In the genomic region with DNA sequence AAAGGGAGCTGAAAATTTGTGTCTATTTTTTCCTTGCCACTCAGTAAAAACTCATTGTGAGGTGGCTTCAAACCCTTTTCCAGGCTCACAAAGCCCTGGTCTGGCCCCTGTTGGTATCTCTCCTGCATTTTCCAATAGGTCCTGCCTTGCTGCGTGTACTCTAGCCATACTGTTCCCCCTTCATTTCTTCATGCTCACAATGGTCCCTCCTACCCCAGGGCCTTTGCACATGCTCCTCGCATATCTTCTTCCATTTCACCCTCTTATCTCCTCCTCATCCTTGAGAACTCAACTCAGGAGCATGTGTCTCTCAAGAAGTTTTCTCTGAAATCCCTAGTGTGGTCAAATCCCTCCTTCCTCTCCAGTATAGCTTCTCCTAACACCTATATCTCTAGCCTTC, we compare ENCODE assay signal across 27 cellular contexts.
DNase-seq lines count a peak whose midpoint lies in the region; ATAC-seq, FAIRE-seq and TF ChIP-seq lines count a peak whose summit lies in the region.
"Had no signal": no experiment of that assay in that cellular context is flagged by ENCODE, and none has a peak within 500 bp of the region (broad histone marks: within the 10 kb centered on the region; RNA-seq: fewer than 3 reads in every experiment).

No MANE protein-coding gene starts in this region.

- H3K9ac ChIP-seq in K562 (ENCODE audit: insufficient read depth in 1 of 2, low read depth in 2 of 2, low read length in 2 of 2) = no peak overlapping the region
- H3K9ac ChIP-seq: BLaER1 had no signal

- H3K27ac Mint-ChIP-seq in natural killer cell = no peak overlapping the region
- H3K27ac Mint-ChIP-seq: CD14-positive monocyte; CD4-positive, CD25-positive, alpha-beta regulatory T cell had no signal

- intact Hi-C loops in K562 (cut with micrococcal nuclease) = loop anchor here (5.0 kb wide), 1 partner anchor 53 kb away; no protein-coding TSS in a partner anchor
- intact Hi-C loops in natural killer cell (cut with micrococcal nuclease) = no loop called here
- intact Hi-C loops in stomach (cut with DNase I; ENCODE audit: low total_unique reads) = no loop called here

- H3K79me2 ChIP-seq in K562 (ENCODE audit: control insufficient read depth, insufficient read depth, low read length) = no peaks in the 10 kb centered on the region

- no peak overlapping the region for H2AFZ ChIP-seq in K562 (ENCODE audit: low read depth, low read length)

- 0% methylated on average over 2 of the region's 2 CpGs for WGBS in K562 (ENCODE audit: insufficient coverage, low coverage, missing lambda C conversion rate)
- WGBS in stomach, 5 donors = 85 to 96% (median 94%) methylated on average over 2 of the region's 2 CpGs

- H3K36me3 ChIP-seq in HEK293 (ENCODE audit: control insufficient read depth in 2 of 2, insufficient read depth in 1 of 2, low read length in 2 of 2) (no peaks in the 10 kb centered on the region), K562 (ENCODE audit: control insufficient read depth, insufficient read depth, low read length) (no peaks in the 10 kb centered on the region), stomach (no peaks in the 10 kb centered on the region)
- H3K36me3 ChIP-seq: BE2C, BLaER1 had no signal

- H4K20me1 ChIP-seq in K562 (replicated peaks; ENCODE audit: control insufficient read depth, insufficient read depth, low read length) = no peaks in the 10 kb centered on the region
- H4K20me1 ChIP-seq: BLaER1 had no signal

- H3K4me3 Mint-ChIP-seq in natural killer cell = peak overlapping the region; percentile 4
- H3K4me3 Mint-ChIP-seq: CD4-positive, CD25-positive, alpha-beta regulatory T cell had no signal

- peaks cover 0 to 3% of the 10 kb centered on the region in 2 donors for H3K9me3 Mint-ChIP-seq in natural killer cell
- H3K9me3 Mint-ChIP-seq: CD8-positive, alpha-beta memory T cell had no signal

- CTCF ChIA-PET in HEK293 (lab: Yijun Ruan, JAX) (no interaction called here), K562 (lab: Yijun Ruan, JAX; ENCODE audit: low intra/inter-chr PET ratio) (no interaction called here)

- H3K27ac ChIP-seq in HEK293 (ENCODE audit: extremely low read depth, low read depth, low read length) (no peak overlapping the region), K562 (ENCODE audit: extremely low read depth, low read depth, low read length) (no peak overlapping the region), stomach (no peak overlapping the region)
- H3K27ac ChIP-seq: BLaER1 had no signal

- peaks cover 36 to 43% of the 10 kb centered on the region in 2 donors for H3K4me1 Mint-ChIP-seq in natural killer cell

- H3K9me1 ChIP-seq in K562 (ENCODE audit: control insufficient read depth, insufficient read depth, low read length) = no peaks in the 10 kb centered on the region

- no peak for DNase-seq in K562 (ENCODE audit: extremely low read depth in 1 of 4, low spot score in 3 of 4)
- no peak for DNase-seq in natural killer cell
- no peak for DNase-seq in stomach
- no peak for DNase-seq in NCI-H1092 treated with DMSO at 0.1 percent for 48 hours (lab: John Stamatoyannopoulos, UW)
- DNase-seq: 8988T; ACHN; BE2C; C1 segment of cervical spinal cord; CD4-positive, alpha-beta memory T cell; CD4-positive, CD25-positive, alpha-beta regulatory T cell; CD8-positive, alpha-beta memory T cell; COR-L47; DMS 273 treated with DMSO at 0.1 percent for 48 hours; DMS153; DMS53; DMS79; DND-41; EL; GDM1 had no signal

- FAIRE-seq in K562 (lab: Jason Lieb, UNC) = no peak
- FAIRE-seq: A204.1, GM12878, GM12892, GM19239 had no signal

- H3K27me3 ChIP-seq in K562 (ENCODE audit: control insufficient read depth in 2 of 2, insufficient read depth in 2 of 2, low read length in 2 of 2) = peaks cover 0 to 11% of the 10 kb centered on the region in 2 experiments; a peak in 2 of 5 replicates
- no peaks in the 10 kb centered on the region for H3K27me3 ChIP-seq in stomach
- H3K27me3 ChIP-seq: BE2C, BLaER1 had no signal

- TF ChIP-seq POLR2A in K562 (conservative IDR thresholded peaks at IDR 0.05) = no peak
- TF ChIP-seq POLR2A in stomach (IDR thresholded peaks at IDR 0.05) = no peak
- no peak for TF ChIP-seq POLR2A in GM18505 (IDR thresholded peaks at IDR 0.05; ENCODE audit: borderline replicate concordance, extremely low read depth, insufficient read depth, insufficient read length)

- H3K4me3 ChIP-seq in HEK293 (ENCODE audit: low read depth, low read length) (no peak overlapping the region), K562 (no peak overlapping the region), stomach (no peak overlapping the region)
- H3K4me3 ChIP-seq: BLaER1, GM12878 had no signal

- no peaks in the 10 kb centered on the region for H3K36me3 Mint-ChIP-seq in natural killer cell
- H3K36me3 Mint-ChIP-seq: CD14-positive monocyte; CD4-positive, alpha-beta memory T cell; CD4-positive, CD25-positive, alpha-beta regulatory T cell; CD8-positive, alpha-beta memory T cell had no signal

- peaks cover 11 to 29% of the 10 kb centered on the region in 2 donors for H3K27me3 Mint-ChIP-seq in natural killer cell (ENCODE audit: low read depth in 2 of 2)

- no peak for TF ChIP-seq CTCF in HEK293 (tag by site-specific recombination; IDR thresholded peaks at IDR 0.05)
- TF ChIP-seq CTCF in K562 (IDR thresholded peaks at IDR 0.05 in 2 of 3, conservative IDR thresholded peaks at IDR 0.05 in 1 of 3; ENCODE audit: insufficient read depth in 2 of 3, low read depth in 1 of 3, low read length in 3 of 3) = no peak
- no peak for TF ChIP-seq CTCF in natural killer cell (IDR thresholded peaks at IDR 0.05)
- no peak for TF ChIP-seq CTCF in stomach (IDR thresholded peaks at IDR 0.05)

- TF ChIP-seq EP300 in K562 (IDR thresholded peaks at IDR 0.05; ENCODE audit: low read length) (no peak), stomach (IDR thresholded peaks at IDR 0.05) (no peak)

- in situ Hi-C loops in K562 (cut with MboI) = no loop called here

- H3K9me3 ChIP-seq in HEK293 (ENCODE audit: control insufficient read depth, insufficient read depth, low read depth, low read length) (no peaks in the 10 kb centered on the region), K562 (replicated peaks; ENCODE audit: control insufficient read depth, insufficient read depth, low read depth, low read length) (no peaks in the 10 kb centered on the region), stomach (no peaks in the 10 kb centered on the region)
- H3K9me3 ChIP-seq: BE2C, BLaER1 had no signal

- TF ChIP-seq RAD21 in K562 (CRISPR knock-in tag; conservative IDR thresholded peaks at IDR 0.05 in 1 of 2, IDR thresholded peaks at IDR 0.05 in 1 of 2) = no peak

- no peak overlapping the region for H3K4me2 ChIP-seq in K562 (ENCODE audit: insufficient read depth, low read length)
- H3K4me2 ChIP-seq: BLaER1 had no signal

- POLR2A ChIA-PET in HEK293 (lab: Yijun Ruan, JAX) (no interaction called here), K562 (lab: Yijun Ruan, JAX) (no interaction called here)

- H3K4me1 ChIP-seq in HEK293 (ENCODE audit: control insufficient read depth, insufficient read depth, low read length) (no peaks in the 10 kb centered on the region; the same call in 1 of the 2 replicates), K562 (replicated peaks in 1 of 2; ENCODE audit: control insufficient read depth in 2 of 2, insufficient read depth in 2 of 2, low read length in 2 of 2) (peaks cover 0 to 5% of the 10 kb centered on the region in 2 experiments; a peak in 2 of 5 replicates), stomach (no peaks in the 10 kb centered on the region)
- H3K4me1 ChIP-seq: BE2C had no signal

- ATAC-seq in K562 (no peak), natural killer cell (no peak), GM18505 (IDR thresholded peaks at IDR 0.05; ENCODE audit: unreplicated experiment) (no peak)
- ATAC-seq: GM12878 had no signal

- no TSS peak for BruUV-seq in K562 (replicated peaks; lab: Mats Ljungman, UMichigan)

TF ChIP-seq in HEK293, 187 proteins besides CTCF, POLR2A, EP300 and RAD21:
- no peak for TF ChIP-seq ZNF792 (tag by site-specific recombination; IDR thresholded peaks at IDR 0.05)
- TF ChIP-seq ZNF623 (tag by site-specific recombination; IDR thresholded peaks at IDR 0.05) = peak; percentile 85

TF ChIP-seq in K562, 482 proteins besides CTCF, POLR2A, EP300 and RAD21 (continues in another document):
- TF ChIP-seq RAD51 (IDR thresholded peaks at IDR 0.05; ENCODE audit: borderline replicate concordance, low read depth) = no peak
- TF ChIP-seq ZBTB33 (CRISPR knock-in tag; IDR thresholded peaks at IDR 0.05) = no peak
- no peak for TF ChIP-seq ZNF232 (CRISPR knock-in tag; IDR thresholded peaks at IDR 0.05)
- peak; percentile 67; the same call in 1 of the 2 replicates for TF ChIP-seq BCOR (IDR thresholded peaks at IDR 0.05)
- TF ChIP-seq CREBBP (IDR thresholded peaks at IDR 0.05; ENCODE audit: low read depth, low read length) = no peak
- no peak for TF ChIP-seq ZNF644 (tag; IDR thresholded peaks at IDR 0.05; ENCODE audit: low read depth)
- 0 out of 4 replicates have a peak, but pooled peaks have one; percentile 14 to 18 for TF ChIP-seq KDM1A (IDR thresholded peaks at IDR 0.05)
- TF ChIP-seq TEAD2 (tag; IDR thresholded peaks at IDR 0.05) = no peak
